In the genomic region with DNA sequence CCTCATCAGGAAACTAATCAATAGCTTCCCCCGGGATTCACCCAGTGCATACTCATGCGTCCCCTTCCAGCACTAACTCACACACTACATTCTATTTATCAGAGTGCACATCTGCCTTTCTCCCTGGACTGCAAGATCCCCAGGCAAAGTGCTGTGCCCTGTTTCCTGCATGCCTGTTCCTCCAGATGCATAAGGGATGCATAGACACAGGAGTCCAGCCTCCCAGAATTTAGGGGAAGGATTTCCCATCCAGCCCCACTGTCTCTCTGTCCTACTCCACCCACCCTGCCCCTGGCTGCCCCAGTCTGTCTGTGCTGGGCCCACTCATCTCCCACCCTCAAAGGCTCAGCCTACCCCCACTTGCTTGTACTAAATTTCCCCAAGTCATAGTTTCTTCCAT, we compare ENCODE assay signal across 9 cellular contexts.
DNase-seq lines count a peak whose midpoint lies in the region; ATAC-seq and FAIRE-seq lines count a peak whose summit lies in the region.
"Had no signal": no experiment of that assay in that cellular context is flagged by ENCODE, and none has a peak within 500 bp of the region (broad histone marks: within the 10 kb centered on the region; RNA-seq: fewer than 3 reads in every experiment).

No MANE protein-coding gene starts in this region.

- CTCF ChIA-PET in activated CD8-positive, alpha-beta memory T cell treated with anti-CD3 and anti-CD28 coated beads, Interleukin-2, amount 10 ng/mL, durations not matched to agents 7 days and 5 days (lab: Charles Lee), result no interaction called here

- H3K27ac Mint-ChIP-seq in activated CD8-positive, alpha-beta memory T cell treated with anti-CD3 and anti-CD28 coated beads, Interleukin-2, amount 10 ng/mL, durations not matched to agents 7 days and 5 days, result no peak overlapping the region
- H3K27ac Mint-ChIP-seq: CD8-positive, alpha-beta T cell had no signal

- no peaks in the 10 kb centered on the region for H3K27me3 Mint-ChIP-seq in activated CD8-positive, alpha-beta memory T cell treated with anti-CD3 and anti-CD28 coated beads, Interleukin-2, amount 10 ng/mL, durations not matched to agents 7 days and 5 days

- intact Hi-C loops in posterior vena cava (cut with DNase I), result no loop called here

- H3K9me3 Mint-ChIP-seq in activated CD8-positive, alpha-beta memory T cell treated with anti-CD3 and anti-CD28 coated beads, Interleukin-2, amount 10 ng/mL, durations not matched to agents 7 days and 5 days (ENCODE audit: low read depth), result no peaks in the 10 kb centered on the region
- H3K9me3 Mint-ChIP-seq: CD8-positive, alpha-beta T cell had no signal

- peak; percentile 19 for DNase-seq in activated CD8-positive, alpha-beta memory T cell treated with anti-CD3 and anti-CD28 coated beads for 24 hours
- DNase-seq in activated CD8-positive, alpha-beta memory T cell treated with anti-CD3 and anti-CD28 coated beads, Interleukin-2, amount 10 ng/mL, durations not matched to agents 7 days and 5 days, result no peak
- DNase-seq in NCI-H69 (lab: John Stamatoyannopoulos, UW), result peak; percentile 43
- DNase-seq in islet precursor cell, result peak; percentile 29
- no peak for DNase-seq in urothelium cell line (ENCODE audit: low spot score)
- no peak for DNase-seq in posterior vena cava (ENCODE audit: low spot score)
- DNase-seq: GOT3 had no signal

- no peak for ATAC-seq in activated CD8-positive, alpha-beta memory T cell treated with anti-CD3 and anti-CD28 coated beads, Interleukin-2, amount 10 ng/mL, durations not matched to agents 7 days and 5 days
- ATAC-seq in HG03175 (IDR thresholded peaks at IDR 0.05; ENCODE audit: unreplicated experiment), result no peak
- ATAC-seq: CD8-positive, alpha-beta T cell had no signal

- no peaks in the 10 kb centered on the region for H3K4me1 Mint-ChIP-seq in activated CD8-positive, alpha-beta memory T cell treated with anti-CD3 and anti-CD28 coated beads, Interleukin-2, amount 10 ng/mL, durations not matched to agents 7 days and 5 days

- peak; percentile 40 for FAIRE-seq in urothelium cell line (lab: Jason Lieb, UNC)

- no peaks in the 10 kb centered on the region for H3K36me3 Mint-ChIP-seq in activated CD8-positive, alpha-beta memory T cell treated with anti-CD3 and anti-CD28 coated beads, Interleukin-2, amount 10 ng/mL, durations not matched to agents 7 days and 5 days
- H3K36me3 Mint-ChIP-seq: CD8-positive, alpha-beta T cell had no signal

- H3K4me3 Mint-ChIP-seq in activated CD8-positive, alpha-beta memory T cell treated with anti-CD3 and anti-CD28 coated beads, Interleukin-2, amount 10 ng/mL, durations not matched to agents 7 days and 5 days, result no peak overlapping the region
- H3K4me3 Mint-ChIP-seq: CD8-positive, alpha-beta T cell had no signal

Comparison
In these comparisons a context has a peak if more than half of its experiments do, and no peak if none do; other contexts are left out.
1. DNase-seq: peak in activated CD8-positive, alpha-beta memory T cell treated with anti-CD3 and anti-CD28 coated beads for 24 hours (single experiment), NCI-H69 (single experiment) and islet precursor cell (single experiment); none in activated CD8-positive, alpha-beta memory T cell treated with anti-CD3 and anti-CD28 coated beads, Interleukin-2, amount 10 ng/mL, durations not matched to agents 7 days and 5 days (single experiment), urothelium cell line (single experiment) and posterior vena cava (single experiment).